29 cellular contexts compared by ENCODE assay signal in genomic region chr4:43690121-43690520, GRCh38.
"Had no signal": no experiment of that assay in that cellular context is flagged by ENCODE, and none has a peak within 500 bp of the region (broad histone marks: within the 10 kb centered on the region; RNA-seq: fewer than 3 reads in every experiment).

No MANE protein-coding gene starts in this region.

- FAIRE-seq: urothelium cell line had no signal

- H3K4me3 ChIP-seq: colonic mucosa, heart right ventricle, left ventricle myocardium inferior, lung, right lobe of liver, skin epidermis, thoracic aorta had no signal

- DNase-seq: activated CD4-positive, alpha-beta memory T cell treated with anti-CD3 and anti-CD28 coated beads for 36 hours; activated CD4-positive, alpha-beta T cell treated with anti-CD3 and anti-CD28 coated beads, Interleukin-2, amount 10 ng/mL, durations not matched to agents 24 days and 14 days; activated CD4-positive, CD25-positive, alpha-beta regulatory T cell treated with anti-CD3 and anti-CD28 coated beads, Interleukin-2, amount 50 U/mL, for 72 hours; activated CD8-positive, alpha-beta memory T cell treated with anti-CD3 and anti-CD28 coated beads, Interleukin-2, amount 50 U/mL, for 4 hours; activated gamma-delta T cell; activated naive CD4-positive, alpha-beta T cell treated with anti-CD3 and anti-CD28 coated beads, Interleukin-2, amount 10 ng/mL, durations not matched to agents 7 days and 5 days; activated naive CD8-positive, alpha-beta T cell treated with anti-CD3 and anti-CD28 coated beads, Interleukin-2, amount 10 ng/mL, durations not matched to agents 7 days and 5 days; activated T-cell treated with anti-CD3 and anti-CD28 coated beads, Interleukin-2, amount 50 U/mL, for 24 hours; amniotic stem cell; colonic mucosa; effector memory CD4-positive, alpha-beta T cell; erythroblast; foreskin melanocyte; heart right ventricle; islet precursor cell; left ventricle myocardium inferior; nephron progenitor cell; right lobe of liver; stimulated activated CD4-positive, alpha-beta T cell treated with anti-CD3 and anti-CD28 coated beads, Interleukin-4, amount 100 ng/mL, for 24 hours; T-helper 17 cell; T1000 had no signal

- H3K4me3 Mint-ChIP-seq: activated CD4-positive, alpha-beta memory T cell treated with anti-CD3 and anti-CD28 coated beads for 36 hours; activated CD4-positive, alpha-beta T cell treated with anti-CD3 and anti-CD28 coated beads, Interleukin-2, amount 10 ng/mL, durations not matched to agents 24 days and 14 days; activated naive CD4-positive, alpha-beta T cell treated with anti-CD3 and anti-CD28 coated beads, Interleukin-2, amount 10 ng/mL, durations not matched to agents 7 days and 5 days; activated naive CD8-positive, alpha-beta T cell treated with anti-CD3 and anti-CD28 coated beads, Interleukin-2, amount 10 ng/mL, durations not matched to agents 7 days and 5 days; activated T-cell treated with anti-CD3 and anti-CD28 coated beads, Interleukin-2, amount 50 U/mL, for 24 hours; nephron progenitor cell; stimulated activated effector memory CD8-positive, alpha-beta T cell treated with anti-CD3 and anti-CD28 coated beads, Interleukin-12 subunit alpha, Interleukin-12 subunit beta, amount 100 ng/mL, for 72 hours; stimulated activated naive CD8-positive, alpha-beta T cell treated with anti-CD3 and anti-CD28 coated beads, Interleukin-15, Interleukin-2, amounts not matched to agents 100 ng/mL and 50 ng/mL, for 24 hours; T-helper 17 cell had no signal

- H3K9me3 ChIP-seq: colonic mucosa, neutrophil, right lobe of liver, thoracic aorta had no signal

- H3K27ac Mint-ChIP-seq: activated CD4-positive, alpha-beta memory T cell treated with anti-CD3 and anti-CD28 coated beads for 36 hours; activated CD4-positive, alpha-beta T cell treated with anti-CD3 and anti-CD28 coated beads, Interleukin-2, amount 10 ng/mL, durations not matched to agents 24 days and 14 days; activated naive CD4-positive, alpha-beta T cell treated with anti-CD3 and anti-CD28 coated beads, Interleukin-2, amount 10 ng/mL, durations not matched to agents 7 days and 5 days; activated naive CD8-positive, alpha-beta T cell treated with anti-CD3 and anti-CD28 coated beads, Interleukin-2, amount 10 ng/mL, durations not matched to agents 7 days and 5 days; activated T-cell treated with anti-CD3 and anti-CD28 coated beads, Interleukin-2, amount 50 U/mL, for 24 hours; nephron progenitor cell; progenitor cell of endocrine pancreas; stimulated activated effector memory CD8-positive, alpha-beta T cell treated with anti-CD3 and anti-CD28 coated beads, Interleukin-12 subunit alpha, Interleukin-12 subunit beta, amount 100 ng/mL, for 72 hours; stimulated activated naive CD8-positive, alpha-beta T cell treated with anti-CD3 and anti-CD28 coated beads, Interleukin-15, Interleukin-2, amounts not matched to agents 100 ng/mL and 50 ng/mL, for 24 hours; T-helper 17 cell had no signal

- H3K36me3 ChIP-seq: colonic mucosa, heart right ventricle, left ventricle myocardium inferior, neutrophil, right lobe of liver, thoracic aorta had no signal

- H3K27ac ChIP-seq: colonic mucosa, heart right ventricle, left ventricle myocardium inferior, neutrophil, right lobe of liver, skin epidermis, thoracic aorta had no signal

- ATAC-seq: heart right ventricle; right lobe of liver; stimulated activated effector memory CD8-positive, alpha-beta T cell treated with anti-CD3 and anti-CD28 coated beads, Interleukin-12 subunit alpha, Interleukin-12 subunit beta, amount 100 ng/mL, for 72 hours; T-helper 17 cell had no signal

- H3K4me1 ChIP-seq: colonic mucosa, heart right ventricle, left ventricle myocardium inferior, right lobe of liver had no signal

- H3K27me3 ChIP-seq: colonic mucosa, heart right ventricle, neutrophil, right lobe of liver had no signal

- H3K36me3 Mint-ChIP-seq: activated CD4-positive, alpha-beta memory T cell treated with anti-CD3 and anti-CD28 coated beads for 36 hours; activated naive CD4-positive, alpha-beta T cell treated with anti-CD3 and anti-CD28 coated beads, Interleukin-2, amount 10 ng/mL, durations not matched to agents 7 days and 5 days; activated naive CD8-positive, alpha-beta T cell treated with anti-CD3 and anti-CD28 coated beads, Interleukin-2, amount 10 ng/mL, durations not matched to agents 7 days and 5 days; stimulated activated effector memory CD8-positive, alpha-beta T cell treated with anti-CD3 and anti-CD28 coated beads, Interleukin-12 subunit alpha, Interleukin-12 subunit beta, amount 100 ng/mL, for 72 hours had no signal

- H3K27me3 Mint-ChIP-seq: activated CD4-positive, alpha-beta memory T cell treated with anti-CD3 and anti-CD28 coated beads for 36 hours; activated CD4-positive, alpha-beta T cell treated with anti-CD3 and anti-CD28 coated beads, Interleukin-2, amount 10 ng/mL, durations not matched to agents 24 days and 14 days; activated naive CD4-positive, alpha-beta T cell treated with anti-CD3 and anti-CD28 coated beads, Interleukin-2, amount 10 ng/mL, durations not matched to agents 7 days and 5 days; activated naive CD8-positive, alpha-beta T cell treated with anti-CD3 and anti-CD28 coated beads, Interleukin-2, amount 10 ng/mL, durations not matched to agents 7 days and 5 days; activated T-cell treated with anti-CD3 and anti-CD28 coated beads, Interleukin-2, amount 50 U/mL, for 24 hours; progenitor cell of endocrine pancreas; stimulated activated naive CD8-positive, alpha-beta T cell treated with anti-CD3 and anti-CD28 coated beads, Interleukin-15, Interleukin-2, amounts not matched to agents 100 ng/mL and 50 ng/mL, for 24 hours; T-helper 17 cell had no signal

- H3K4me1 Mint-ChIP-seq: activated CD4-positive, alpha-beta T cell treated with anti-CD3 and anti-CD28 coated beads, Interleukin-2, amount 10 ng/mL, durations not matched to agents 24 days and 14 days; activated naive CD4-positive, alpha-beta T cell treated with anti-CD3 and anti-CD28 coated beads, Interleukin-2, amount 10 ng/mL, durations not matched to agents 7 days and 5 days; activated naive CD8-positive, alpha-beta T cell treated with anti-CD3 and anti-CD28 coated beads, Interleukin-2, amount 10 ng/mL, durations not matched to agents 7 days and 5 days; nephron progenitor cell; stimulated activated effector memory CD8-positive, alpha-beta T cell treated with anti-CD3 and anti-CD28 coated beads, Interleukin-12 subunit alpha, Interleukin-12 subunit beta, amount 100 ng/mL, for 72 hours; T-helper 17 cell had no signal
